9 cellular contexts compared by ENCODE assay signal in the genomic region with DNA sequence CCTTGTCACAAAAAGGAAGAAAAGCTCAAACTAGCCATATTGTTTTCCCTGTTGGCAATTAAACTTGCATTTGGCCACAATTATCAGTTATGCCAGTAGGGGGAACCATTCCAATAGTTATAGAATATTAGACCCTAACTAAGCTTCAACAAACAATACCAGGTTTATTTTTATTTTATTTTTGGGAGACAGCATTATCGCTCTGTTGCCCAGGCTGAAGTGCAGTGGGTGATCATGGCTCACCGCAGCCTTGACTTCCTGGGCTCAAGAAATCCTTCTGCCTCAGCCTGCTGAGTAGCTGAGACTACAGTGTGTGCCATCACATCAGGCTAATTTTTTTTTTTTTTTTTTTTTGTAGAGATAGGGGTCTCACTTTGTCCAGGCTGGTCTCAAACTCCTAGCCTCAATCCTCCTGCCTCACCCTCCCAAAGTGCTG.
DNase-seq lines count a peak whose midpoint lies in the region; TF ChIP-seq lines count a peak whose summit lies in the region.
"Had no signal": no experiment of that assay in that cellular context is flagged by ENCODE, and none has a peak within 500 bp of the region (broad histone marks: within the 10 kb centered on the region; RNA-seq: fewer than 3 reads in every experiment).

No MANE protein-coding gene starts in this region.

- no peak overlapping the region for H3K4me3 Mint-ChIP-seq in activated naive CD4-positive, alpha-beta T cell treated with anti-CD3 and anti-CD28 coated beads, Interleukin-2, amount 10 ng/mL, durations not matched to agents 7 days and 5 days

- peaks cover 5% of the 10 kb centered on the region for H3K36me3 Mint-ChIP-seq in activated naive CD4-positive, alpha-beta T cell treated with anti-CD3 and anti-CD28 coated beads, Interleukin-2, amount 10 ng/mL, durations not matched to agents 7 days and 5 days

- peak; percentile 41 to 65 (median 58) for TF ChIP-seq CTCF in ascending aorta (IDR thresholded peaks at IDR 0.05)

- no peaks in the 10 kb centered on the region for H3K4me1 ChIP-seq in ascending aorta

- H3K9me3 ChIP-seq in ascending aorta, result no peaks in the 10 kb centered on the region

- H3K4me1 Mint-ChIP-seq in activated naive CD4-positive, alpha-beta T cell treated with anti-CD3 and anti-CD28 coated beads, Interleukin-2, amount 10 ng/mL, durations not matched to agents 7 days and 5 days, result no peaks in the 10 kb centered on the region

- no peak overlapping the region for H3K27ac ChIP-seq in ascending aorta
- H3K27ac ChIP-seq: epithelial cell of prostate had no signal

- intact Hi-C loops in ascending aorta (cut with DNase I), result loop anchor here (5.0 kb wide), 1 partner anchor 258 kb away; the partner anchor contains the start of gene TP53I3

- H3K4me3 ChIP-seq in ascending aorta, result no peak overlapping the region

- no peaks in the 10 kb centered on the region for H3K27me3 ChIP-seq in ascending aorta

- peaks cover 10% of the 10 kb centered on the region in 2 donors for H3K36me3 ChIP-seq in ascending aorta

- H3K27me3 Mint-ChIP-seq in activated naive CD4-positive, alpha-beta T cell treated with anti-CD3 and anti-CD28 coated beads, Interleukin-2, amount 10 ng/mL, durations not matched to agents 7 days and 5 days, result no peaks in the 10 kb centered on the region

- no peak overlapping the region for H3K27ac Mint-ChIP-seq in activated naive CD4-positive, alpha-beta T cell treated with anti-CD3 and anti-CD28 coated beads, Interleukin-2, amount 10 ng/mL, durations not matched to agents 7 days and 5 days

- peak; percentile 22 for DNase-seq in activated naive CD4-positive, alpha-beta T cell treated with anti-CD3 and anti-CD28 coated beads, Interleukin-2, amount 10 ng/mL, durations not matched to agents 7 days and 5 days
- DNase-seq in activated naive CD4-positive, alpha-beta T cell treated with Interleukin-2 at 50 U/mL for 16 hours, result no peak
- DNase-seq in HCEC 1CT (peak; percentile 48), NCI-H446 (lab: John Stamatoyannopoulos, UW) (peak; percentile 23 to 56), ascending aorta (ENCODE audit: low spot score in 2 of 2) (no peak), inferior parietal cortex (ENCODE audit: extremely low spot score) (peak; percentile 84), superior temporal gyrus (ENCODE audit: extremely low spot score) (peak; percentile 87)
- no peak for DNase-seq in stimulated activated CD8-positive, alpha-beta memory T cell treated with anti-CD3 and anti-CD28 coated beads, Interleukin-4, amount 100 ng/mL, for 48 hours

- no peaks in the 10 kb centered on the region for H3K9me3 Mint-ChIP-seq in activated naive CD4-positive, alpha-beta T cell treated with anti-CD3 and anti-CD28 coated beads, Interleukin-2, amount 10 ng/mL, durations not matched to agents 7 days and 5 days

- CTCF ChIA-PET in activated naive CD4-positive, alpha-beta T cell treated with anti-CD3 and anti-CD28 coated beads, Interleukin-2, amount 10 ng/mL, durations not matched to agents 7 days and 5 days (lab: Charles Lee), result interaction anchor here (0.7 to 5.4 kb wide), 26 partner anchors 9 to 339 kb away, joined by 3 to 45 read pairs (median 4); partner anchors contain the start of genes ATAD2B, MFSD2B, SF3B6 and TP53I3

Comparison
In these comparisons a context has a peak if more than half of its experiments do, and no peak if none do; other contexts are left out.
1. DNase-seq: peak in activated naive CD4-positive, alpha-beta T cell treated with anti-CD3 and anti-CD28 coated beads, Interleukin-2, amount 10 ng/mL, durations not matched to agents 7 days and 5 days (single experiment), HCEC 1CT (single experiment), NCI-H446 (2 of 2), inferior parietal cortex (single experiment) and superior temporal gyrus (single experiment); none in activated naive CD4-positive, alpha-beta T cell treated with Interleukin-2 at 50 U/mL for 16 hours (single experiment), ascending aorta (0 of 2) and stimulated activated CD8-positive, alpha-beta memory T cell treated with anti-CD3 and anti-CD28 coated beads, Interleukin-4, amount 100 ng/mL, for 48 hours (single experiment).